ENCODE assay signal across 30 cellular contexts in the genomic region with DNA sequence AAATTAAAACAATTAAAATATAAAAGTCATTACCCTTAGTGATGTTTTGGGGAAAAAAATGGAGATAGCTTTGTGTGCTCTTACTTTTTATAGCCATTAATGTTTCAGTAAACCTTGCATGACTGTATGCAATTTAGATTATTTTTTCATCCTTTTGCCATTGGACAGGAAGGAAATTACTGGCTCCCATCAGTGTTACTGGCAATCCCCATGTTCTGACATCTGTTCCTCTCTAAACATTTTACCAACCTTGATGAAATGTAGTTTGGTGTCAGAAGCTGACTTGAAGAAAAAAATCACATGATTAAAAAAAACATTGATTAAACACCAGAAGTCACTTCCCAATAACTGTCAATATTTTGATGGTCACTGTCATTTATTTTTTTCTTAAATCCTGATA. TPM values are rescaled to one million over a fixed set of nuclear protein-coding genes. Genes with fewer than 3 reads are reported as not detected.
"Had no signal": no experiment of that assay in that cellular context is flagged by ENCODE, and none has a peak within 500 bp of the region (broad histone marks: within the 10 kb centered on the region; RNA-seq: fewer than 3 reads in every experiment).

No MANE protein-coding gene starts in this region.

- ATAC-seq: activated CD8-positive, alpha-beta T cell treated with anti-CD3 and anti-CD28 coated beads for 36 hours; activated T-cell treated with anti-CD3 and anti-CD28 coated beads, Interleukin-2, amount 50 U/mL, for 72 hours; activated T-helper 17 cell treated with anti-CD3 and anti-CD28 coated beads, Interleukin-2, amount 50 U/mL, for 72 hours; PC-3 had no signal

- H3K4me3 ChIP-seq: Peyer's patch, SJSA1 had no signal

- H3K27me3 ChIP-seq: brain microvascular endothelial cell, Peyer's patch, SJSA1 had no signal

- H3K9me2 ChIP-seq: SK-N-SH had no signal

- DNase-seq: activated CD4-positive, alpha-beta T cell treated with anti-CD3 and anti-CD28 coated beads, Interleukin-2, amount 10 ng/mL, durations not matched to agents 24 days and 14 days; activated CD4-positive, alpha-beta T cell treated with anti-CD3 and anti-CD28 coated beads, Interleukin-2, amount 50 U/mL, for 4 hours; activated CD8-positive, alpha-beta T cell treated with anti-CD3 and anti-CD28 coated beads for 36 hours; activated effector memory CD4-positive, alpha-beta T cell treated with anti-CD3 and anti-CD28 coated beads, Interleukin-2, amount 50 U/mL, for 16 hours; activated naive CD4-positive, alpha-beta T cell; activated naive CD4-positive, alpha-beta T cell treated with anti-CD3 and anti-CD28 coated beads, Interleukin-2, amount 50 U/mL, for 16 hours; activated naive CD8-positive, alpha-beta T cell treated with anti-CD3 and anti-CD28 coated beads for 36 hours; activated T-cell treated with anti-CD3 and anti-CD28 coated beads, Interleukin-2, amount 50 U/mL, for 1 hour; activated T-cell treated with anti-CD3 and anti-CD28 coated beads, Interleukin-2, amount 50 U/mL, for 72 hours; amniotic stem cell; aorta; brain microvascular endothelial cell; central memory CD4-positive, alpha-beta T cell; NCI-H1105; NCI-H1417 treated with DMSO at 0.1 percent for 48 hours; NCI-H187 treated with DMSO at 0.1 percent for 48 hours; NCI-H2081; NCI-H510A; NCI-H526; NCI-H748 treated with DMSO at 0.1 percent for 48 hours; NK-92 treated with Interleukin-12 subunit alpha and Interleukin-12 subunit beta, amount 100 ng/mL, for 24 hours; PC-3; RPMI8226; SHP77 treated with DMSO at 0.1 percent for 48 hours; SK-N-SH had no signal

- H3K9me3 ChIP-seq: Peyer's patch, SJSA1, SK-N-SH had no signal

- H3K27ac ChIP-seq: brain microvascular endothelial cell, Peyer's patch, SJSA1 had no signal

- H3K4me1 ChIP-seq: Peyer's patch, SJSA1 had no signal

- H3K9ac ChIP-seq: SK-N-SH had no signal

- H3K36me3 ChIP-seq: brain microvascular endothelial cell, Peyer's patch, SJSA1 had no signal

- H3K4me2 ChIP-seq: SK-N-SH had no signal

RNA-seq across cellular contexts. Expression of a gene that starts 52.3 kb away (rescaled TPM):
- total RNA-seq: activated CD4-positive, alpha-beta T cell treated with anti-CD3 and anti-CD28 coated beads, Interleukin-2, amount 10 ng/mL, durations not matched to agents 24 days and 14 days; activated CD8-positive, alpha-beta memory T cell treated with anti-CD3 and anti-CD28 coated beads for 36 hours; activated CD8-positive, alpha-beta T cell treated with anti-CD3 and anti-CD28 coated beads for 36 hours; activated naive CD8-positive, alpha-beta T cell treated with anti-CD3 and anti-CD28 coated beads for 36 hours; activated T-helper 17 cell treated with anti-CD3 and anti-CD28 coated beads, Interleukin-2, amount 50 U/mL, for 72 hours; MCF 10A; PC-3 had no signal
